ENCODE assay signal across 31 cellular contexts in the genomic region with DNA sequence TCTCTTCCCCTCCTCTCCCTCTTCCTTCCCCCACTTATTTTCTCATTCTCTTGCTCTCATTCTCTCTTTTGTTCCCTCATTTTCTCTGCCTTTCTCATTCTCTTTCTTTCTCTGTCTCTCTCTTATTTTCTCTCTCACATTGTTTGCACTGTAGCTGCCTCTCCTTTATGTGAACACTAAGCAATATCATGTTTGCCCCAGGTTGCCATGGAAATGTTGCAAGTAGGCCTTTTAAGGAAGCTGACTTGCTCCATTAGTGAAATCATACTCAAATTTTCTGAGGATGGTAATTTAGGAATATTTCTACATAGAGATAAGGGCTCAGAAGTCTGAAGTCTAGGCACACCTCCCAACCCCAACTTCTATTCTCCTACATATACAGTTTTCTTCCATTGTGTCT.
"Had no signal": no experiment of that assay in that cellular context is flagged by ENCODE, and none has a peak within 500 bp of the region (broad histone marks: within the 10 kb centered on the region; RNA-seq: fewer than 3 reads in every experiment).

No MANE protein-coding gene starts in this region.

- DNase-seq: activated effector memory CD4-positive, alpha-beta T cell treated with anti-CD3 and anti-CD28 coated beads, Interleukin-2, amount 50 U/mL, for 16 hours; activated effector memory CD4-positive, alpha-beta T cell treated with Interleukin-2 at 50 U/mL for 16 hours; activated gamma-delta T cell; activated gamma-delta T cell treated with Interleukin-2 at 50 U/mL for 16 hours; activated naive CD4-positive, alpha-beta T cell; activated naive CD4-positive, alpha-beta T cell treated with anti-CD3 and anti-CD28 coated beads for 36 hours; activated naive CD4-positive, alpha-beta T cell treated with anti-CD3 and anti-CD28 coated beads, Interleukin-2, amount 10 ng/mL, durations not matched to agents 7 days and 5 days; activated naive CD4-positive, alpha-beta T cell treated with anti-CD3 and anti-CD28 coated beads, Interleukin-2, amount 50 U/mL, for 16 hours; activated naive CD4-positive, alpha-beta T cell treated with Interleukin-2 at 50 U/mL for 16 hours; activated naive CD8-positive, alpha-beta T cell treated with anti-CD3 and anti-CD28 coated beads for 36 hours; activated naive CD8-positive, alpha-beta T cell treated with anti-CD3 and anti-CD28 coated beads, Interleukin-2, amount 10 ng/mL, durations not matched to agents 7 days and 5 days; activated naive CD8-positive, alpha-beta T cell treated with anti-CD3 and anti-CD28 coated beads, Interleukin-2, amount 50 U/mL, for 24 hours; activated T-cell treated with anti-CD3 and anti-CD28 coated beads, Interleukin-2, amount 50 U/mL, for 24 hours; activated T-cell treated with anti-CD3 and anti-CD28 coated beads, Interleukin-2, amount 50 U/mL, for 4 hours; activated T-cell treated with anti-CD3 and anti-CD28 coated beads, Interleukin-2, amount 50 U/mL, for 48 hours; activated T-cell treated with anti-CD3 and anti-CD28 coated beads, Interleukin-2, amount 50 U/mL, for 72 hours; adrenal gland; amniotic stem cell; amygdala; anterior cingulate cortex; aorta; body of pancreas; brain microvascular endothelial cell; caudate nucleus; central memory CD4-positive, alpha-beta T cell; cerebellar nuclear complex had no signal

- ATAC-seq: activated naive CD4-positive, alpha-beta T cell treated with anti-CD3 and anti-CD28 coated beads, Interleukin-2, amount 50 U/mL, for 72 hours; activated naive CD8-positive, alpha-beta T cell treated with anti-CD3 and anti-CD28 coated beads, Interleukin-2, amount 50 U/mL, for 24 hours; activated T-cell treated with anti-CD3 and anti-CD28 coated beads, Interleukin-2, amount 50 U/mL, for 4 hours; activated T-cell treated with anti-CD3 and anti-CD28 coated beads, Interleukin-2, amount 50 U/mL, for 72 hours; activated T-helper 17 cell treated with anti-CD3 and anti-CD28 coated beads, Interleukin-2, amount 50 U/mL, for 72 hours; body of pancreas had no signal

- H3K4me3 ChIP-seq: adrenal gland, ascending aorta, body of pancreas, breast epithelium, cardiac muscle cell had no signal
